9 cellular contexts compared by ENCODE assay signal in the genomic region with DNA sequence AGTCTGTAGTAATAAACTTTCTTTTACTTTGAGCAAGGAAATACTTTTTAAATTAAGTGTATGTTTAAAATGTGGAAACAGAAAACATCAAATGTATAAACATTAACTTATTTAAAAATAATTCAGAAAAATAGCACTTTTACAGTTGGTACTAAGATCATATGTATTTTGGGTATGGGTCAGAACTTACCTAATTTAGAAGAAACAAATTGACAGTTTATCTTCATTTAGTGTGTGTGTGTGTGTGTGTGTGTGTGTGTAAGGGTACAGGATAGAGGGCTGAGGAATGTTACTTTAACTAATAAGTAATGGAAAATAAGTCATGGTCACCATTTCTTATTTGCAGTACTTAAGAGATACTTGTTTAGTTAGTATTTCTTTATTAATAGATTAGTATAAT. TPM values are rescaled to one million over a fixed set of nuclear protein-coding genes. Genes with fewer than 3 reads are reported as not detected.
DNase-seq lines count a peak whose midpoint lies in the region; ATAC-seq, FAIRE-seq and TF ChIP-seq lines count a peak whose summit lies in the region.
"Had no signal": no experiment of that assay in that cellular context is flagged by ENCODE, and none has a peak within 500 bp of the region (broad histone marks: within the 10 kb centered on the region; RNA-seq: fewer than 3 reads in every experiment).

No MANE protein-coding gene starts in this region.

- no peak for ATAC-seq in activated CD8-positive, alpha-beta T cell treated with anti-CD3 and anti-CD28 coated beads for 36 hours
- no peak for ATAC-seq in right cardiac atrium
- ATAC-seq in stimulated activated effector memory CD8-positive, alpha-beta T cell treated with anti-CD3 and anti-CD28 coated beads, Interleukin-12 subunit alpha, Interleukin-12 subunit beta, amount 100 ng/mL, for 72 hours = no peak

- intact Hi-C loops in activated CD4-positive, alpha-beta T cell treated with anti-CD3 and anti-CD28 coated beads, Interleukin-2, amount 10 ng/mL, durations not matched to agents 24 days and 14 days (cut with micrococcal nuclease) = no loop called here
- intact Hi-C loops in activated CD8-positive, alpha-beta T cell treated with anti-CD3 and anti-CD28 coated beads for 36 hours (cut with micrococcal nuclease) = no loop called here
- intact Hi-C loops in right cardiac atrium (cut with DNase I) = no loop called here

- H3K27me3 ChIP-seq in right cardiac atrium (ENCODE audit: control insufficient read depth, insufficient read depth) = no peaks in the 10 kb centered on the region

- no peak for FAIRE-seq in urothelium cell line (lab: Jason Lieb, UNC)

- CTCF ChIA-PET in activated CD8-positive, alpha-beta T cell treated with anti-CD3 and anti-CD28 coated beads for 36 hours (lab: Charles Lee) = no interaction called here

- peaks cover 45% of the 10 kb centered on the region for H3K4me1 Mint-ChIP-seq in activated CD4-positive, alpha-beta T cell treated with anti-CD3 and anti-CD28 coated beads, Interleukin-2, amount 10 ng/mL, durations not matched to agents 24 days and 14 days
- peaks cover 40% of the 10 kb centered on the region for H3K4me1 Mint-ChIP-seq in activated CD8-positive, alpha-beta T cell treated with anti-CD3 and anti-CD28 coated beads for 36 hours (ENCODE audit: low read depth)
- H3K4me1 Mint-ChIP-seq in stimulated activated effector memory CD8-positive, alpha-beta T cell treated with anti-CD3 and anti-CD28 coated beads, Interleukin-12 subunit alpha, Interleukin-12 subunit beta, amount 100 ng/mL, for 72 hours = peaks cover 45% of the 10 kb centered on the region

- no peaks in the 10 kb centered on the region for H3K9me3 ChIP-seq in right cardiac atrium (ENCODE audit: control insufficient read depth, low read length)

- H3K4me3 ChIP-seq in right cardiac atrium (ENCODE audit: low read length) = peak overlapping the region; percentile 70

- no peak for DNase-seq in activated CD4-positive, alpha-beta T cell treated with anti-CD3 and anti-CD28 coated beads, Interleukin-2, amount 10 ng/mL, durations not matched to agents 24 days and 14 days
- no peak for DNase-seq in activated CD4-positive, alpha-beta T cell treated with anti-CD3 and anti-CD28 coated beads for 1 hour
- no peak for DNase-seq in activated CD8-positive, alpha-beta T cell treated with anti-CD3 and anti-CD28 coated beads for 36 hours
- no peak for DNase-seq in right cardiac atrium
- DNase-seq in stimulated activated effector memory CD8-positive, alpha-beta T cell treated with anti-CD3 and anti-CD28 coated beads, Interleukin-12 subunit alpha, Interleukin-12 subunit beta, amount 100 ng/mL, for 72 hours (ENCODE audit: low spot score in 2 of 2) = no peak
- no peak for DNase-seq in urothelium cell line (ENCODE audit: low spot score)
- no peak for DNase-seq in putamen (ENCODE audit: low spot score)
- no peak for DNase-seq in middle frontal gyrus (ENCODE audit: extremely low spot score, low spot score)
- DNase-seq: NCI-H2029 had no signal

- no peak overlapping the region for H3K27ac ChIP-seq in right cardiac atrium (ENCODE audit: low read length)

- H3K36me3 Mint-ChIP-seq in activated CD4-positive, alpha-beta T cell treated with anti-CD3 and anti-CD28 coated beads, Interleukin-2, amount 10 ng/mL, durations not matched to agents 24 days and 14 days (ENCODE audit: low read depth) = peaks cover 6% of the 10 kb centered on the region
- H3K36me3 Mint-ChIP-seq in activated CD8-positive, alpha-beta T cell treated with anti-CD3 and anti-CD28 coated beads for 36 hours (ENCODE audit: low read depth) = peaks cover 7% of the 10 kb centered on the region
- H3K36me3 Mint-ChIP-seq in stimulated activated effector memory CD8-positive, alpha-beta T cell treated with anti-CD3 and anti-CD28 coated beads, Interleukin-12 subunit alpha, Interleukin-12 subunit beta, amount 100 ng/mL, for 72 hours = peaks cover 14% of the 10 kb centered on the region

- peak overlapping the region; percentile 13 for H3K4me3 Mint-ChIP-seq in activated CD4-positive, alpha-beta T cell treated with anti-CD3 and anti-CD28 coated beads, Interleukin-2, amount 10 ng/mL, durations not matched to agents 24 days and 14 days
- peak overlapping the region; percentile 90 for H3K4me3 Mint-ChIP-seq in activated CD8-positive, alpha-beta T cell treated with anti-CD3 and anti-CD28 coated beads for 36 hours
- H3K4me3 Mint-ChIP-seq in stimulated activated effector memory CD8-positive, alpha-beta T cell treated with anti-CD3 and anti-CD28 coated beads, Interleukin-12 subunit alpha, Interleukin-12 subunit beta, amount 100 ng/mL, for 72 hours = peak overlapping the region; percentile 89

- POLR2A ChIA-PET in activated CD8-positive, alpha-beta T cell treated with anti-CD3 and anti-CD28 coated beads for 36 hours (lab: Charles Lee) = no interaction called here

- H3K4me1 ChIP-seq in right cardiac atrium (ENCODE audit: control insufficient read depth, insufficient read depth, low read length) = peaks cover 6% of the 10 kb centered on the region

- no peaks in the 10 kb centered on the region for H3K27me3 Mint-ChIP-seq in activated CD4-positive, alpha-beta T cell treated with anti-CD3 and anti-CD28 coated beads, Interleukin-2, amount 10 ng/mL, durations not matched to agents 24 days and 14 days
- H3K27me3 Mint-ChIP-seq in activated CD8-positive, alpha-beta T cell treated with anti-CD3 and anti-CD28 coated beads for 36 hours = no peaks in the 10 kb centered on the region

- no peak for TF ChIP-seq CTCF in activated CD8-positive, alpha-beta T cell treated with anti-CD3 and anti-CD28 coated beads for 36 hours (IDR thresholded peaks at IDR 0.05)

- H3K27ac Mint-ChIP-seq in activated CD4-positive, alpha-beta T cell treated with anti-CD3 and anti-CD28 coated beads, Interleukin-2, amount 10 ng/mL, durations not matched to agents 24 days and 14 days = no peak overlapping the region
- no peak overlapping the region for H3K27ac Mint-ChIP-seq in activated CD8-positive, alpha-beta T cell treated with anti-CD3 and anti-CD28 coated beads for 36 hours
- no peak overlapping the region for H3K27ac Mint-ChIP-seq in stimulated activated effector memory CD8-positive, alpha-beta T cell treated with anti-CD3 and anti-CD28 coated beads, Interleukin-12 subunit alpha, Interleukin-12 subunit beta, amount 100 ng/mL, for 72 hours

- H3K9me3 Mint-ChIP-seq in activated CD4-positive, alpha-beta T cell treated with anti-CD3 and anti-CD28 coated beads, Interleukin-2, amount 10 ng/mL, durations not matched to agents 24 days and 14 days = no peaks in the 10 kb centered on the region
- peaks cover 4% of the 10 kb centered on the region for H3K9me3 Mint-ChIP-seq in activated CD8-positive, alpha-beta T cell treated with anti-CD3 and anti-CD28 coated beads for 36 hours
- no peaks in the 10 kb centered on the region for H3K9me3 Mint-ChIP-seq in stimulated activated effector memory CD8-positive, alpha-beta T cell treated with anti-CD3 and anti-CD28 coated beads, Interleukin-12 subunit alpha, Interleukin-12 subunit beta, amount 100 ng/mL, for 72 hours

RNA-seq across cellular contexts. Expression of a gene that starts 3.3 kb away (rescaled TPM):
- total RNA-seq in activated CD4-positive, alpha-beta T cell treated with anti-CD3 and anti-CD28 coated beads, Interleukin-2, amount 10 ng/mL, durations not matched to agents 24 days and 14 days = 23.9 and 28.7 TPM in 2 replicates
- total RNA-seq in activated CD8-positive, alpha-beta T cell treated with anti-CD3 and anti-CD28 coated beads for 36 hours = 10 to 100 TPM; 18.3 to 21.1 TPM
- 10 to 100 TPM; 38.1 to 49.0 (median 45.5) TPM for total RNA-seq in right cardiac atrium
- polyA plus RNA-seq in right cardiac atrium = 8.8 TPM

Comparison
In these comparisons a context has a peak if more than half of its experiments do, and no peak if none do; other contexts are left out.
1. H3K4me3 Mint-ChIP-seq: peak in every context shown above with its lines; median percentile 90 in activated CD8-positive, alpha-beta T cell treated with anti-CD3 and anti-CD28 coated beads for 36 hours; 89 in stimulated activated effector memory CD8-positive, alpha-beta T cell treated with anti-CD3 and anti-CD28 coated beads, Interleukin-12 subunit alpha, Interleukin-12 subunit beta, amount 100 ng/mL, for 72 hours; 13 in activated CD4-positive, alpha-beta T cell treated with anti-CD3 and anti-CD28 coated beads, Interleukin-2, amount 10 ng/mL, durations not matched to agents 24 days and 14 days.